1 cellular context compared by ENCODE assay signal in the genomic region with DNA sequence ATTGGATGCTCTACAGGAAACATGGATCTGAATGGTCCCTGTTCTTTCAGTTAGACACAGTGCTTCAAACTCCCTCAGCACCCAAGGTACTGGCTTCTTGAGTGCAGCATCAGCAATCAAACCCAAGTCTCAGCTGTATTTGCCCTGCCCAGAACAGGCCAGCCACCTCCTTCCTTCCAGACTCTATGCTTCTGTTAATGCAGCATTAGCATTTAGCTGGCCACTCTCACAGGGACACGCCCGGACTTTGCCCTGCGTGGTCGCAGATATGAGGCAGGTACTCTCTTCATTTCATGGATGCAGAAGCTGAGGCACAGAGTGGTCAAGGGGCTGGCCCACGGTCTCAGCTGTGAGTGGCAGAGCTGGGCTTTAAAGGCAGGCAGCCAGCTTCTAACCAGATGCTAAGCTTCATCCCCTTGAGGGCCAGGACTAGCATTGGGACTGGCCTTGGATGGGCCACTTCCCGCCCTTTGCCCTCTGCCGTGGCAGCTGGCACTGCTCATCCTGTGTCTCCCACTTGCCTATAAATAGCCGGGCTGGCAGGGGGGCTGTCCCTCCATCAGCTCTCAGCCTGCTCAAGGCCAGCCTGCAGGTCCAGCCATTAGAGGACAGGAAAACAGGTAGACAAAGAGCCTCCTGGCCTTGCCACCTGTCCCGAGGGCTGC.
TF ChIP-seq lines count a peak whose summit lies in the region.

No MANE protein-coding gene starts in this region.

TF ChIP-seq in HepG2, 621 proteins besides CTCF, POLR2A, EP300 and RAD21 (continued from another document):
- TF ChIP-seq ZNF362 (CRISPR knock-in tag; IDR thresholded peaks at IDR 0.05; ENCODE audit: borderline replicate concordance) (no peak), MEIS1 (CRISPR knock-in tag; IDR thresholded peaks at IDR 0.05; ENCODE audit: borderline replicate concordance) (no peak), RCOR2 (CRISPR knock-in tag; IDR thresholded peaks at IDR 0.05) (no peak), SAP130 (CRISPR knock-in tag; IDR thresholded peaks at IDR 0.05; ENCODE audit: low read depth) (0 out of 2 replicates have a peak, but pooled peaks have one; percentile 14), BRF2 (CRISPR knock-in tag; IDR thresholded peaks at IDR 0.05) (no peak), NCOR1 (IDR thresholded peaks at IDR 0.05; ENCODE audit: borderline replicate concordance, low read length) (no peak), ZNF121 (CRISPR knock-in tag; IDR thresholded peaks at IDR 0.05) (peak; percentile 76), KAT2B (IDR thresholded peaks at IDR 0.05; ENCODE audit: borderline replicate concordance, low read depth, low read length) (no peak), MXD4 (CRISPR knock-in tag; IDR thresholded peaks at IDR 0.05) (no peak), ZNF441 (CRISPR knock-in tag; IDR thresholded peaks at IDR 0.05; ENCODE audit: borderline replicate concordance) (no peak), ZBTB7A (CRISPR knock-in tag; IDR thresholded peaks at IDR 0.05) (0 out of 2 replicates have a peak, but pooled peaks have one; percentile 46), MEF2D (CRISPR knock-in tag; IDR thresholded peaks at IDR 0.05) (peak; percentile 63), ZSCAN25 (CRISPR knock-in tag; IDR thresholded peaks at IDR 0.05) (0 out of 2 replicates have a peak, but pooled peaks have one; percentile 27)
- TF ChIP-seq, protein P1, sequence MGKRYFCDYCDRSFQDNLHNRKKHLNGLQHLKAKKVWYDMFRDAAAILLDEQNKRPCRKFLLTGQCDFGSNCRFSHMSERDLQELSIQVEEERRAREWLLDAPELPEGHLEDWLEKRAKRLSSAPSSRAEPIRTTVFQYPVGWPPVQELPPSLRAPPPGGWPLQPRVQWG (CRISPR knock-in tag; IDR thresholded peaks at IDR 0.05; ENCODE audit: borderline replicate concordance, low read depth), result no peak
TF ChIP-seq in HepG2: peak in this region for 13.
